In genomic region chr11:116513894-116514293, GRCh38 we compare ENCODE assay signal across 9 cellular contexts.
DNase-seq lines count a peak whose midpoint lies in the region; ATAC-seq and TF ChIP-seq lines count a peak whose summit lies in the region.
"Had no signal": no experiment of that assay in that cellular context is flagged by ENCODE, and none has a peak within 500 bp of the region (broad histone marks: within the 10 kb centered on the region; RNA-seq: fewer than 3 reads in every experiment).

No MANE protein-coding gene starts in this region.

- peak; percentile 2 for DNase-seq in ACHN
- peak; percentile 33 for DNase-seq in GM03348 (ENCODE audit: low spot score)
- DNase-seq in OCI-LY7 (ENCODE audit: low spot score) = no peak
- DNase-seq in fibroblast of villous mesenchyme (ENCODE audit: low read depth) = peak; percentile 30

- no peaks in the 10 kb centered on the region for H4K20me1 ChIP-seq in OCI-LY7 (ENCODE audit: insufficient read depth, low read length)

- H2AFZ ChIP-seq in OCI-LY7 (ENCODE audit: low read length) = no peak overlapping the region

- H3K4me2 ChIP-seq in OCI-LY7 (ENCODE audit: low read length) = no peak overlapping the region

- BruUV-seq in OCI-LY7 (replicated peaks; lab: Mats Ljungman, UMichigan) = no TSS peak

- in situ Hi-C loops in ACHN (cut with HindIII; ENCODE audit: low pct_ligation_motif_present, low pct_unique_long_range_greater_than_20kb, low sequenced_read_pairs) = no loop called here

- intact Hi-C loops in OCI-LY7 (cut with micrococcal nuclease; ENCODE audit: unreplicated experiment) = no loop called here

- no peaks in the 10 kb centered on the region for H3K79me2 ChIP-seq in OCI-LY7 (ENCODE audit: insufficient read depth, low read depth, low read length)

- POLR2A ChIA-PET in OCI-LY7 (lab: Charles Lee) = no interaction called here

- H3K9me3 ChIP-seq in OCI-LY7 (ENCODE audit: low read length) = no peaks in the 10 kb centered on the region
- H3K9me3 ChIP-seq: HAP-1 had no signal

- TF ChIP-seq CTCF in OCI-LY7 (conservative IDR thresholded peaks at IDR 0.05; ENCODE audit: low read length) (0 out of 2 replicates have a peak, but pooled peaks have one; percentile 44), fibroblast of villous mesenchyme (IDR thresholded peaks at IDR 0.05; ENCODE audit: insufficient read depth, low read depth, low read length) (peak; percentile 29)

- no peak overlapping the region for H3K27ac ChIP-seq in OCI-LY7 (ENCODE audit: low read depth, low read length, poor library complexity, severe bottlenecking)

- no peaks in the 10 kb centered on the region for H3K4me1 ChIP-seq in OCI-LY7 (ENCODE audit: insufficient read depth, low read length, poor library complexity, severe bottlenecking)
- H3K4me1 ChIP-seq: HAP-1 had no signal

- H3K36me3 ChIP-seq in OCI-LY7 (ENCODE audit: insufficient read depth, low read length) = no peaks in the 10 kb centered on the region
- H3K36me3 ChIP-seq: HAP-1 had no signal

- ATAC-seq in GM21526 (IDR thresholded peaks at IDR 0.05; ENCODE audit: low FRiP score, unreplicated experiment) = no peak
- no peak for ATAC-seq in HG02970 (IDR thresholded peaks at IDR 0.05; ENCODE audit: low FRiP score, unreplicated experiment)
- no peak for ATAC-seq in GM19351 (IDR thresholded peaks at IDR 0.05; ENCODE audit: unreplicated experiment)
- ATAC-seq in HG02840 (IDR thresholded peaks at IDR 0.05; ENCODE audit: low FRiP score, unreplicated experiment) = no peak

- CTCF ChIA-PET in OCI-LY7 (lab: Charles Lee; ENCODE audit: unreplicated experiment) = no interaction called here

- H3K4me3 ChIP-seq in OCI-LY7 (ENCODE audit: low read depth, low read length, poor library complexity, severe bottlenecking) (no peak overlapping the region), fibroblast of villous mesenchyme (ENCODE audit: low read depth, low read length) (no peak overlapping the region)
- H3K4me3 ChIP-seq: HAP-1 had no signal

- no peaks in the 10 kb centered on the region for H3K9me2 ChIP-seq in OCI-LY7 (ENCODE audit: insufficient read depth, low read length)
